ENCODE assay signal across 28 cellular contexts in the genomic region with DNA sequence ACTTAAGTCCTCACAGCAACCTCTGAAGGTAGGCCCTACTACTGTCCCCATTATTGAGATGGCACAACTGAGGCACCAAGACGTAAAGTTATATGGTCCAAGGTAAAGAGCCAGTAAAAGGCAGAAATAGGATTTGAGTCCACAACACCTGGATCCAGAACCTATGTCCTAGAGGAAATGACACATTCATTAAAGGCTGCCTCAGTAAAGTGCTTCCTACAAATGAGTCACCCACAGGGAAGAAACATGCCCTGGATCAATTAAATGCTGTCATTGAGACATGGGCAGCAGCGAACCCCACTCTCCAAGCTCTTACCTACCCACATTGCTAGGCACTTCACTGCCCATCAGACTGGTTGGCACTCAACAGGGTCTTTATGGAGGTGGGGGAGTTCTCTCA.
"Had no signal": no experiment of that assay in that cellular context is flagged by ENCODE, and none has a peak within 500 bp of the region (broad histone marks: within the 10 kb centered on the region; RNA-seq: fewer than 3 reads in every experiment).

No MANE protein-coding gene starts in this region.

- H3K27me3 ChIP-seq: gastrocnemius medialis, left lung had no signal

- H3K36me3 ChIP-seq: esophagus squamous epithelium, gastrocnemius medialis, heart right ventricle, left lung had no signal

- H3K9me3 ChIP-seq: esophagus squamous epithelium, gastrocnemius medialis, heart right ventricle, left lung had no signal

- H3K27ac ChIP-seq: coronary artery, dorsolateral prefrontal cortex, epithelial cell of prostate, esophagus squamous epithelium, gastrocnemius medialis, heart right ventricle, left lung had no signal

- H3K4me1 ChIP-seq: esophagus squamous epithelium, gastrocnemius medialis, heart right ventricle, left lung had no signal

- DNase-seq: dermis blood vessel endothelial cell; dorsolateral prefrontal cortex; effector CD4-positive, alpha-beta T cell; effector memory CD4-positive, alpha-beta T cell; erythroblast; esophagus squamous epithelium; foreskin fibroblast; foreskin melanocyte; gastrocnemius medialis; glutamatergic neuron; head of caudate nucleus; heart right ventricle; hippocampal formation; kidney; kidney glomerular epithelial cell; left cardiac atrium; left lung; left ventricle myocardium superior; mammary epithelial cell; mesendoderm; midbrain had no signal

- ATAC-seq: esophagus mucosa, gastrocnemius medialis, heart right ventricle, left cardiac atrium, left lung, left ventricle myocardium superior had no signal

- FAIRE-seq: colon, endothelial cell of umbilical vein, islet of Langerhans, kidney had no signal

- H3K4me3 ChIP-seq: coronary artery, dorsolateral prefrontal cortex, esophagus squamous epithelium, gastrocnemius medialis, heart right ventricle, left lung, lung had no signal
